ENCODE assay signal across 18 cellular contexts in genomic region chr12:127588224-127588623, GRCh38.
DNase-seq lines count a peak whose midpoint lies in the region; ATAC-seq and TF ChIP-seq lines count a peak whose summit lies in the region.
"Had no signal": no experiment of that assay in that cellular context is flagged by ENCODE, and none has a peak within 500 bp of the region (broad histone marks: within the 10 kb centered on the region; RNA-seq: fewer than 3 reads in every experiment).

No MANE protein-coding gene starts in this region.

- TF ChIP-seq CTCF in HFF-Myc (IDR thresholded peaks at IDR 0.05; ENCODE audit: low read depth, low read length, missing control alignments) (no peak), kidney epithelial cell (IDR thresholded peaks at IDR 0.05; ENCODE audit: insufficient read depth, low read length, poor library complexity, severe bottlenecking) (no peak)

- H3K4me3 ChIP-seq in HFF-Myc (replicated peaks; ENCODE audit: low read depth, low read length) (no peak overlapping the region), kidney epithelial cell (ENCODE audit: low read depth, low read length) (no peak overlapping the region)
- H3K4me3 ChIP-seq: SK-N-MC, uterus had no signal

- H3K27me3 ChIP-seq in kidney epithelial cell (ENCODE audit: control insufficient read depth, insufficient read depth, low read length): no peaks in the 10 kb centered on the region
- H3K27me3 ChIP-seq: foreskin keratinocyte, uterus had no signal

- DNase-seq in AG08395 (ENCODE audit: low spot score) (peak; percentile 79), HFF-Myc (ENCODE audit: extremely low read depth, low read depth) (peak; percentile 10), brain pericyte (ENCODE audit: low read depth, low spot score) (peak; percentile 79), kidney epithelial cell (ENCODE audit: low read depth) (peak; percentile 16), DMS 273 treated with DMSO at 0.1 percent for 48 hours (lab: John Stamatoyannopoulos, UW) (no peak)
- DNase-seq: activated CD8-positive, alpha-beta memory T cell treated with anti-CD3 and anti-CD28 coated beads, Interleukin-2, amount 50 U/mL, for 4 hours; C1 segment of cervical spinal cord; dermis blood vessel endothelial cell; DMS79; foreskin keratinocyte; immature natural killer cell; NCI-H2171 treated with DMSO at 0.1 percent for 48 hours; uterus; WERI-Rb-1 had no signal

- ATAC-seq in GM18502 (IDR thresholded peaks at IDR 0.05; ENCODE audit: poor library complexity, unreplicated experiment) (no peak), GM19463 (IDR thresholded peaks at IDR 0.05; ENCODE audit: unreplicated experiment) (no peak), HG03280 (IDR thresholded peaks at IDR 0.05; ENCODE audit: unreplicated experiment) (no peak)
- ATAC-seq: foreskin keratinocyte had no signal

- no peaks in the 10 kb centered on the region for H3K36me3 ChIP-seq in kidney epithelial cell (ENCODE audit: control insufficient read depth, insufficient read depth, low read length)
- H3K36me3 ChIP-seq: uterus, WERI-Rb-1 had no signal
